In the genomic region with DNA sequence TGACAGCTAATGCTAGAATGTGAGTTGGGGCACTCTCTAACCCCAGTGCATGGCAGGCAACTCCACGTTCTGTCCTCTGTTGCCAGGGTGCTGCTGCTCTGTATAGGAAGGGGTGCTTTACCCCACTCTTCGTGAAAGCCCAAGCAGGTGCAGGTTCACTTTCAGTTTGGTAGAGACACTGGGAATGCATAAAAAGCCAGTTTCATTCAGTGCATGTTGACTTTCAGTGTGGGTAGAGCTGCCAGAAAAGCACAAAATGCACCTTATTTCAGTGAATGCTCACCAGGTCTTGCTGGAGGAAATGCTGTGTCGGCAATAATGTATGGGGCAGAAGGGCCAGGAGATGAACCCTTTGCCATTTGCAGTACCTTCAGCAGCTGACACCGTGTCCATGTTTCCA, we compare ENCODE assay signal across 1 cellular context.
TF ChIP-seq lines count a peak whose summit lies in the region.

No MANE protein-coding gene starts in this region.

TF ChIP-seq in SK-N-SH, 30 proteins besides CTCF, POLR2A, EP300 and RAD21 (continued from another document):
- TF ChIP-seq, protein P1, sequence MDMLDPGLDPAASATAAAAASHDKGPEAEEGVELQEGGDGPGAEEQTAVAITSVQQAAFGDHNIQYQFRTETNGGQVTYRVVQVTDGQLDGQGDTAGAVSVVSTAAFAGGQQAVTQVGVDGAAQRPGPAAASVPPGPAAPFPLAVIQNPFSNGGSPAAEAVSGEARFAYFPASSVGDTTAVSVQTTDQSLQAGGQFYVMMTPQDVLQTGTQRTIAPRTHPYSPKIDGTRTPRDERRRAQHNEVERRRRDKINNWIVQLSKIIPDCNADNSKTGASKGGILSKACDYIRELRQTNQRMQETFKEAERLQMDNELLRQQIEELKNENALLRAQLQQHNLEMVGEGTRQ (IDR thresholded peaks at IDR 0.05; ENCODE audit: borderline replicate concordance, low read depth, low read length): no peak
- TF ChIP-seq EZH2phosphoT487 (IDR thresholded peaks at IDR 0.05; ENCODE audit: borderline replicate concordance, low read depth) (no peak), TAF1 (IDR thresholded peaks at IDR 0.05; ENCODE audit: borderline replicate concordance, low read depth, low read length) (no peak), JUND (IDR thresholded peaks at IDR 0.05) (no peak)
- TF ChIP-seq, protein P2, sequence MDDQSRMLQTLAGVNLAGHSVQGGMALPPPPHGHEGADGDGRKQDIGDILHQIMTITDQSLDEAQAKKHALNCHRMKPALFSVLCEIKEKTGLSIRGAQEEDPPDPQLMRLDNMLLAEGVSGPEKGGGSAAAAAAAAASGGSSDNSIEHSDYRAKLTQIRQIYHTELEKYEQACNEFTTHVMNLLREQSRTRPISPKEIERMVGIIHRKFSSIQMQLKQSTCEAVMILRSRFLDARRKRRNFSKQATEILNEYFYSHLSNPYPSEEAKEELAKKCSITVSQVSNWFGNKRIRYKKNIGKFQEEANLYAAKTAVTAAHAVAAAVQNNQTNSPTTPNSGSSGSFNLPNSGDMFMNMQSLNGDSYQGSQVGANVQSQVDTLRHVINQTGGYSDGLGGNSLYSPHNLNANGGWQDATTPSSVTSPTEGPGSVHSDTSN (IDR thresholded peaks at IDR 0.05): no peak
